ENCODE assay signal across 12 cellular contexts in the genomic region with DNA sequence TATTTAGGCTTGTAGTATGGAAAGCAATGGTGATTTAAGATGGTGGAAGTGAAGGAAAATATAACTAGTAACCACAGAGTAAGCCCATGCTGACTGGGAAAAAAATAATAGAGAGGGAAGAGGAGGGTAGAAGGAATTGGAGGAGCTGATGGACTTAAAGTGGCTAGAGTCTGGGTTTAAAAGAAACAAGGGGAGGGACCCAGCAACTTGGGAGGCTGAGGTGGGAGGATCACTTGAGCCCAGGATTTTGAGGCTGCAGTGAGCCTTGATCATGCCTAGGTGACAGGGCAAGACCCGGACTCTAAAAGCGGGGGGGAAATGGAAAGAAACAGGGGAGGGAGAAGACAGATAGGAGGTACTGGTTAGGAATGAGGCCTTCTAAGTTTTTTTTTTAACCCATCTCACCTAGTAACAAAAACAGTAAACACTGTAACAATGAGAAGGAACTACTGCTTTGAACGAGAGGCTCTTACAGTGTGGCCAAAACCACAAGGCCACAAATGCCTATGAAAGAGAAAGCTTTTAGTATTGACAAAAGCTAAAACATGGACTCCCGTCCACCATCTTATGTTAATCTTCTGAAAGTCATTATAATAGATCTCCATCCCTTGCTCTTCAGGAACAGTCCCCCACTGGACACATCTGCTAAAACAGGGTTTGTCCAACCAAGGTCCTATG. TPM values are rescaled to one million over a fixed set of nuclear protein-coding genes. Genes with fewer than 3 reads are reported as not detected.
A peak's percentile ranks its signal among the peaks of the same experiment; 100 is the strongest.
DNase-seq lines count a peak whose midpoint lies in the region; ATAC-seq, FAIRE-seq and TF ChIP-seq lines count a peak whose summit lies in the region.
"Had no signal": no experiment of that assay in that cellular context is flagged by ENCODE, and none has a peak within 500 bp of the region (broad histone marks: within the 10 kb centered on the region; RNA-seq: fewer than 3 reads in every experiment).

No MANE protein-coding gene starts in this region.

- H3K4me3 Mint-ChIP-seq in nephron progenitor cell: no peak overlapping the region
- H3K4me3 Mint-ChIP-seq in Calu3 (ENCODE audit: low read depth, unreplicated experiment): no peak overlapping the region
- H3K4me3 Mint-ChIP-seq: CD14-positive monocyte had no signal

- H3K27ac Mint-ChIP-seq in nephron progenitor cell (no peak overlapping the region), Calu3 (ENCODE audit: unreplicated experiment) (no peak overlapping the region)
- H3K27ac Mint-ChIP-seq: CD14-positive monocyte had no signal

- no peaks in the 10 kb centered on the region for H3K36me3 ChIP-seq in mesendoderm (ENCODE audit: control insufficient read depth, insufficient read depth, low read length)
- H3K36me3 ChIP-seq: thyroid gland had no signal

- H3K23ac ChIP-seq in mesendoderm (ENCODE audit: low read length): no peak overlapping the region

- peak; percentile 64 for ATAC-seq in GM19452 (IDR thresholded peaks at IDR 0.05; ENCODE audit: unreplicated experiment)
- ATAC-seq in HG03139 (IDR thresholded peaks at IDR 0.05; ENCODE audit: unreplicated experiment): peak; percentile 74
- ATAC-seq: foreskin keratinocyte had no signal

- H3K27ac ChIP-seq in mesendoderm (ENCODE audit: low read depth, low read length): no peak overlapping the region
- H3K27ac ChIP-seq: foreskin keratinocyte, thyroid gland had no signal

- H3K9me3 Mint-ChIP-seq in nephron progenitor cell (peaks cover 5% of the 10 kb centered on the region), Calu3 (ENCODE audit: low read depth, unreplicated experiment) (peaks cover 3% of the 10 kb centered on the region)

- H3K18ac ChIP-seq in mesendoderm (ENCODE audit: low read length): no peak overlapping the region

- no peak for TF ChIP-seq POLR2A in GM12892 (IDR thresholded peaks at IDR 0.05; ENCODE audit: low read depth, low read length)

- no peak overlapping the region for H2BK15ac ChIP-seq in mesendoderm (replicated peaks; ENCODE audit: low read depth)

- H2AK5ac ChIP-seq in mesendoderm (ENCODE audit: low read length): no peak overlapping the region

- no CpG with 5 or more reads among the region's 4 CpGs for WGBS in mesendoderm (ENCODE audit: extremely low coverage, insufficient coverage, low lambda C conversion rate)

- peaks cover 3% of the 10 kb centered on the region for H3K4me1 ChIP-seq in mesendoderm (ENCODE audit: control insufficient read depth, low read depth, low read length)
- H3K4me1 ChIP-seq: thyroid gland had no signal

- peaks cover 3% of the 10 kb centered on the region for H3K79me2 ChIP-seq in mesendoderm (ENCODE audit: control insufficient read depth, insufficient read depth, low read length)

- H4K8ac ChIP-seq in mesendoderm (ENCODE audit: low read depth, low read length): no peak overlapping the region

- no peak overlapping the region for H4K5ac ChIP-seq in mesendoderm (ENCODE audit: low read length)

- no peak for TF ChIP-seq CTCF in nephron progenitor cell (IDR thresholded peaks at IDR 0.05)
- no peak for TF ChIP-seq CTCF in Calu3 (IDR thresholded peaks at IDR 0.05; ENCODE audit: unreplicated experiment)

- H2BK5ac ChIP-seq in mesendoderm (ENCODE audit: low read length): no peak overlapping the region

- intact Hi-C loops in Calu3 (cut with micrococcal nuclease; ENCODE audit: unreplicated experiment): no loop called here

- no peak overlapping the region for H3K4me3 ChIP-seq in mesendoderm (ENCODE audit: low read length)
- H3K4me3 ChIP-seq: thyroid gland had no signal

- no peak overlapping the region for H3K56ac ChIP-seq in mesendoderm (ENCODE audit: low read length)

- no peak overlapping the region for H3K9ac ChIP-seq in mesendoderm (ENCODE audit: low read length)

- BruUV-seq in Calu3 (replicated peaks; lab: Mats Ljungman, UMichigan): no TSS peak

- H2BK120ac ChIP-seq in mesendoderm (ENCODE audit: low read depth, low read length): no peak overlapping the region

- H3K4me2 ChIP-seq in mesendoderm (ENCODE audit: low read length): no peak overlapping the region

- peak; percentile 91 for FAIRE-seq in GM12892 (lab: Jason Lieb, UNC)
- FAIRE-seq: RCC 7860 had no signal

- CTCF ChIA-PET in Calu3 (lab: Charles Lee): interaction anchor here (0.9 to 1.2 kb wide), 2 partner anchors 14 to 23 kb away, joined by 3 to 4 read pairs; no protein-coding TSS in a partner anchor

- H3K36me3 Mint-ChIP-seq in nephron progenitor cell (ENCODE audit: low read depth) (peaks cover 8% of the 10 kb centered on the region), Calu3 (ENCODE audit: insufficient read depth, unreplicated experiment) (no peaks in the 10 kb centered on the region)

- DNase-seq in GM12892 (ENCODE audit: insufficient read length): no peak
- peak; percentile 9 for DNase-seq in SW480 (ENCODE audit: low spot score)
- no peak for DNase-seq in nephron progenitor cell
- DNase-seq in mesendoderm: no peak
- no peak for DNase-seq in CD1c-positive myeloid dendritic cell (ENCODE audit: extremely low spot score)
- no peak for DNase-seq in Calu3
- DNase-seq: foreskin keratinocyte, thyroid gland had no signal

- H3K4ac ChIP-seq in mesendoderm (ENCODE audit: low read depth, low read length): no peak overlapping the region

- peaks cover 5% of the 10 kb centered on the region for H3K79me1 ChIP-seq in mesendoderm (ENCODE audit: low read length)

- H3K27me3 ChIP-seq in mesendoderm (ENCODE audit: insufficient read depth, low read length, poor library complexity): no peaks in the 10 kb centered on the region
- H3K27me3 ChIP-seq: foreskin keratinocyte, thyroid gland had no signal

- H3K27me3 Mint-ChIP-seq in nephron progenitor cell (ENCODE audit: low read depth, poor library complexity) (peaks cover 4% of the 10 kb centered on the region), Calu3 (ENCODE audit: unreplicated experiment) (no peaks in the 10 kb centered on the region)

- H3K4me1 Mint-ChIP-seq in nephron progenitor cell (peaks cover 11% of the 10 kb centered on the region), Calu3 (ENCODE audit: low read depth, unreplicated experiment) (peaks cover 21% of the 10 kb centered on the region)

RNA-seq across cellular contexts. Expression of gene METTL8, which starts 26.6 kb away (rescaled TPM):
- 48.8 TPM for polyA plus RNA-seq in GM12892 (2012; ENCODE audit: missing spikeins)
- 49.1 TPM for polyA plus RNA-seq in mesendoderm (2013, experiment 1 of 2)
- 51.6 TPM for polyA plus RNA-seq in mesendoderm (2013, experiment 2 of 2)
- total RNA-seq in Calu3 (2022): 21.6 and 22.4 TPM in 2 replicates

RNA-seq across cellular contexts. Expression of gene DCAF17, which starts 26.9 kb away (rescaled TPM):
- polyA plus RNA-seq in GM12892 (2012; ENCODE audit: missing spikeins): 15.8 TPM
- 10.6 TPM for polyA plus RNA-seq in mesendoderm (2013, experiment 1 of 2)
- 10.2 TPM for polyA plus RNA-seq in mesendoderm (2013, experiment 2 of 2)
- 11.9 and 13.1 TPM in 2 replicates for total RNA-seq in Calu3 (2022)
